ENCODE assay signal across 31 cellular contexts in the genomic region with DNA sequence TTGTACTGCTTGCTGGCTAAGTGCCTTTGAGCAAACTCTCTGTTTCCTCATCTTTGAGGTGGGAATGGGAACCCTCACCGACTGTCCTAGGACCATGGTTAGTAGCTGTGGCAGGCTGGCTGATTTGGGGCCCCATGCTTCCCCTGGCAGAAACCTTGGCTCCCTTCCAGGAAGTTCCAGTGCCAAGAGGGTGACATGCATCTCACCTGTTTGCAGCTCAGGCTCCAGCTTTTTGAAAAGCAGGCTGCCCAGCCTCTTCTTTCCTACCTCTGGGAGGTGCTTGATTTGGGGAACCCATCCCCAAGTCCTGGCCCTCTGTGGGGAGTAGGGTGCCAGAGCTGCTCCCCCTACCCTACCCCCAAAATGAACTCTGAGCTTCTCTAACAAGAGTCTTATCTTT. TPM values are rescaled to one million over a fixed set of nuclear protein-coding genes. Genes with fewer than 3 reads are reported as not detected.
DNase-seq lines count a peak whose midpoint lies in the region; ATAC-seq and TF ChIP-seq lines count a peak whose summit lies in the region.
"Had no signal": no experiment of that assay in that cellular context is flagged by ENCODE, and none has a peak within 500 bp of the region (broad histone marks: within the 10 kb centered on the region; RNA-seq: fewer than 3 reads in every experiment).

No MANE protein-coding gene starts in this region.

- H3K27me3 ChIP-seq in Karpas-422 (ENCODE audit: low read length): no peaks in the 10 kb centered on the region
- no peaks in the 10 kb centered on the region for H3K27me3 ChIP-seq in RWPE2 (ENCODE audit: insufficient read depth, poor library complexity, severe bottlenecking)
- no peaks in the 10 kb centered on the region for H3K27me3 ChIP-seq in left lung
- H3K27me3 ChIP-seq: adrenal gland, brain microvascular endothelial cell, gastroesophageal sphincter, right atrium auricular region, tibial artery had no signal

- intact Hi-C loops in left lung (cut with DNase I): no loop called here

- no peaks in the 10 kb centered on the region for H3K79me2 ChIP-seq in Karpas-422 (ENCODE audit: low read length)
- H3K79me2 ChIP-seq: parathyroid adenoma had no signal

- peaks cover 15% of the 10 kb centered on the region for H3K36me3 Mint-ChIP-seq in T-helper 1 cell treated with Interleukin-12 subunit alpha and Interleukin-12 subunit beta and Interleukin-4 antibody, amounts not matched to agents 30 μg/mL and 1 μg/mL, for 36 hours (ENCODE audit: low read depth)
- no peaks in the 10 kb centered on the region for H3K36me3 Mint-ChIP-seq in activated naive CD4-positive, alpha-beta T cell treated with anti-CD3 and anti-CD28 coated beads, Interleukin-2, amount 10 ng/mL, durations not matched to agents 7 days and 5 days
- H3K36me3 Mint-ChIP-seq: activated CD8-positive, alpha-beta memory T cell treated with anti-CD3 and anti-CD28 coated beads, Interleukin-2, amount 10 ng/mL, durations not matched to agents 7 days and 5 days had no signal

- H4K20me1 ChIP-seq in Karpas-422 (ENCODE audit: insufficient read depth, low read depth, low read length): no peaks in the 10 kb centered on the region

- H3K4me1 ChIP-seq in Karpas-422 (ENCODE audit: low read length): peaks cover 53% of the 10 kb centered on the region
- no peaks in the 10 kb centered on the region for H3K4me1 ChIP-seq in RWPE2 (ENCODE audit: insufficient read depth, poor library complexity, severe bottlenecking)
- H3K4me1 ChIP-seq in left lung: no peaks in the 10 kb centered on the region
- H3K4me1 ChIP-seq: parathyroid adenoma had no signal

- DNase-seq in T-helper 1 cell (no peak), Karpas-422 (no peak), RWPE2 (ENCODE audit: low spot score) (peak; percentile 54), left lung (no peak)
- no peak for DNase-seq in activated naive CD4-positive, alpha-beta T cell treated with anti-CD3 and anti-CD28 coated beads, Interleukin-2, amount 10 ng/mL, durations not matched to agents 7 days and 5 days
- DNase-seq: activated CD4-positive, alpha-beta T cell treated with anti-CD3 and anti-CD28 coated beads, Interleukin-2, amount 50 U/mL, for 1 hour; activated CD8-positive, alpha-beta memory T cell treated with anti-CD3 and anti-CD28 coated beads, Interleukin-2, amount 10 ng/mL, durations not matched to agents 7 days and 5 days; activated naive CD4-positive, alpha-beta T cell treated with Interleukin-2 at 50 U/mL for 16 hours; activated T-cell treated with anti-CD3 and anti-CD28 coated beads, Interleukin-2, amount 50 U/mL, for 72 hours; adrenal gland; brain microvascular endothelial cell; GDM1; hippocampal formation; KG1; left cardiac atrium; mammary epithelial cell; NCI-H1436 treated with DMSO at 0.1 percent for 48 hours; OCI-M1; stimulated activated CD4-positive, alpha-beta T cell treated with anti-CD3 and anti-CD28 coated beads, Interleukin-1b, Interleukin-23, amount 100 ng/mL, for 48 hours; T-helper 9 cell; tibial artery had no signal

- H3K36me3 ChIP-seq in Karpas-422 (ENCODE audit: insufficient read depth, low read length): no peaks in the 10 kb centered on the region
- H3K36me3 ChIP-seq in RWPE2 (ENCODE audit: low read depth): no peaks in the 10 kb centered on the region
- peaks cover 0 to 10% of the 10 kb centered on the region in 2 donors for H3K36me3 ChIP-seq in left lung
- H3K36me3 ChIP-seq: adrenal gland, brain microvascular endothelial cell, gastroesophageal sphincter, right atrium auricular region had no signal

- CTCF ChIA-PET in activated naive CD4-positive, alpha-beta T cell treated with anti-CD3 and anti-CD28 coated beads, Interleukin-2, amount 10 ng/mL, durations not matched to agents 7 days and 5 days (lab: Charles Lee): no interaction called here

- TF ChIP-seq CTCF in RWPE2 (IDR thresholded peaks at IDR 0.05; ENCODE audit: poor library complexity, severe bottlenecking): no peak
- no peak for TF ChIP-seq CTCF in left lung (IDR thresholded peaks at IDR 0.05)

- no peak overlapping the region; the same call in 1 of the 2 replicates for H3K4me3 ChIP-seq in Karpas-422 (ENCODE audit: low read length)
- no peak overlapping the region for H3K4me3 ChIP-seq in RWPE2 (ENCODE audit: severe bottlenecking)
- H3K4me3 ChIP-seq in left lung: no peak overlapping the region
- H3K4me3 ChIP-seq: adrenal gland, gastroesophageal sphincter, right atrium auricular region, smooth muscle cell, tibial artery had no signal

- no peak overlapping the region for H3K4me3 Mint-ChIP-seq in T-helper 1 cell treated with Interleukin-12 subunit alpha and Interleukin-12 subunit beta and Interleukin-4 antibody, amounts not matched to agents 30 μg/mL and 1 μg/mL, for 36 hours
- no peak overlapping the region for H3K4me3 Mint-ChIP-seq in activated naive CD4-positive, alpha-beta T cell treated with anti-CD3 and anti-CD28 coated beads, Interleukin-2, amount 10 ng/mL, durations not matched to agents 7 days and 5 days
- H3K4me3 Mint-ChIP-seq: activated CD8-positive, alpha-beta memory T cell treated with anti-CD3 and anti-CD28 coated beads, Interleukin-2, amount 10 ng/mL, durations not matched to agents 7 days and 5 days; activated T-cell treated with anti-CD3 and anti-CD28 coated beads, Interleukin-2, amount 50 U/mL, for 72 hours; neural crest cell had no signal

- H3K4me2 ChIP-seq in Karpas-422 (ENCODE audit: low read depth, low read length, poor library complexity, severe bottlenecking): peak overlapping the region; percentile 28
- H3K4me2 ChIP-seq: smooth muscle cell had no signal

- no peak for ATAC-seq in RWPE2 (ENCODE audit: low read depth)
- no peak for ATAC-seq in left lung
- ATAC-seq in activated CD4-positive, CD25-positive, alpha-beta regulatory T cell treated with anti-CD3 and anti-CD28 coated beads, Interleukin-2, amount 50 U/mL, for 24 hours: no peak
- ATAC-seq: activated CD8-positive, alpha-beta memory T cell treated with anti-CD3 and anti-CD28 coated beads, Interleukin-2, amount 10 ng/mL, durations not matched to agents 7 days and 5 days; activated T-cell treated with anti-CD3 and anti-CD28 coated beads, Interleukin-2, amount 50 U/mL, for 72 hours; gastroesophageal sphincter; left cardiac atrium; Right ventricle myocardium inferior had no signal

- H2AFZ ChIP-seq in Karpas-422 (ENCODE audit: low read length): no peak overlapping the region
- H2AFZ ChIP-seq: parathyroid adenoma had no signal

- no peaks in the 10 kb centered on the region for H3K9me3 ChIP-seq in Karpas-422 (ENCODE audit: low read length)
- H3K9me3 ChIP-seq in RWPE2 (ENCODE audit: severe bottlenecking): no peaks in the 10 kb centered on the region
- H3K9me3 ChIP-seq in left lung: no peaks in the 10 kb centered on the region
- H3K9me3 ChIP-seq: adrenal gland, gastroesophageal sphincter, right atrium auricular region, tibial artery had no signal

- H3K27ac Mint-ChIP-seq in T-helper 1 cell treated with Interleukin-12 subunit alpha and Interleukin-12 subunit beta and Interleukin-4 antibody, amounts not matched to agents 30 μg/mL and 1 μg/mL, for 36 hours: peak overlapping the region; percentile 26
- H3K27ac Mint-ChIP-seq in activated naive CD4-positive, alpha-beta T cell treated with anti-CD3 and anti-CD28 coated beads, Interleukin-2, amount 10 ng/mL, durations not matched to agents 7 days and 5 days: no peak overlapping the region
- H3K27ac Mint-ChIP-seq: activated CD8-positive, alpha-beta memory T cell treated with anti-CD3 and anti-CD28 coated beads, Interleukin-2, amount 10 ng/mL, durations not matched to agents 7 days and 5 days; activated T-cell treated with anti-CD3 and anti-CD28 coated beads, Interleukin-2, amount 50 U/mL, for 72 hours had no signal

- no peaks in the 10 kb centered on the region for H3K27me3 Mint-ChIP-seq in T-helper 1 cell treated with Interleukin-12 subunit alpha and Interleukin-12 subunit beta and Interleukin-4 antibody, amounts not matched to agents 30 μg/mL and 1 μg/mL, for 36 hours (ENCODE audit: low read depth)
- peaks cover 3% of the 10 kb centered on the region for H3K27me3 Mint-ChIP-seq in activated naive CD4-positive, alpha-beta T cell treated with anti-CD3 and anti-CD28 coated beads, Interleukin-2, amount 10 ng/mL, durations not matched to agents 7 days and 5 days
- H3K27me3 Mint-ChIP-seq: activated CD8-positive, alpha-beta memory T cell treated with anti-CD3 and anti-CD28 coated beads, Interleukin-2, amount 10 ng/mL, durations not matched to agents 7 days and 5 days had no signal

- no peaks in the 10 kb centered on the region for H3K9me3 Mint-ChIP-seq in T-helper 1 cell treated with Interleukin-12 subunit alpha and Interleukin-12 subunit beta and Interleukin-4 antibody, amounts not matched to agents 30 μg/mL and 1 μg/mL, for 36 hours
- H3K9me3 Mint-ChIP-seq in activated naive CD4-positive, alpha-beta T cell treated with anti-CD3 and anti-CD28 coated beads, Interleukin-2, amount 10 ng/mL, durations not matched to agents 7 days and 5 days: no peaks in the 10 kb centered on the region
- H3K9me3 Mint-ChIP-seq: activated T-cell treated with anti-CD3 and anti-CD28 coated beads, Interleukin-2, amount 50 U/mL, for 72 hours; neural crest cell had no signal

- H3K9me2 ChIP-seq in Karpas-422 (replicated peaks; ENCODE audit: insufficient read depth, low read length): no peaks in the 10 kb centered on the region

- H3K27ac ChIP-seq in Karpas-422 (ENCODE audit: low read length) (no peak overlapping the region), RWPE2 (ENCODE audit: poor library complexity, severe bottlenecking) (no peak overlapping the region), left lung (no peak overlapping the region)
- H3K27ac ChIP-seq: adrenal gland, brain microvascular endothelial cell, C4-2B, gastroesophageal sphincter, parathyroid adenoma, right atrium auricular region, tibial artery, VCaP had no signal

- H3K4me1 Mint-ChIP-seq in T-helper 1 cell treated with Interleukin-12 subunit alpha and Interleukin-12 subunit beta and Interleukin-4 antibody, amounts not matched to agents 30 μg/mL and 1 μg/mL, for 36 hours (ENCODE audit: low read depth): peaks cover 55% of the 10 kb centered on the region
- peaks cover 9% of the 10 kb centered on the region for H3K4me1 Mint-ChIP-seq in activated naive CD4-positive, alpha-beta T cell treated with anti-CD3 and anti-CD28 coated beads, Interleukin-2, amount 10 ng/mL, durations not matched to agents 7 days and 5 days

- peak overlapping the region; percentile 13; the same call in 1 of the 2 replicates for H3K9ac ChIP-seq in Karpas-422 (ENCODE audit: low read length)
- H3K9ac ChIP-seq: parathyroid adenoma had no signal

RNA-seq across cellular contexts. Expression of gene RAB11A, which starts 50.8 kb away (rescaled TPM):
- 187 and 230 TPM in 2 replicates for total RNA-seq in Karpas-422 (2014; rRNA removed; shearing (Covaris generic); ENCODE audit: low replicate concordance)
- 100 to 1,000 TPM; 215 to 217 TPM for total RNA-seq in left lung
